27 cellular contexts compared by ENCODE assay signal in the genomic region with DNA sequence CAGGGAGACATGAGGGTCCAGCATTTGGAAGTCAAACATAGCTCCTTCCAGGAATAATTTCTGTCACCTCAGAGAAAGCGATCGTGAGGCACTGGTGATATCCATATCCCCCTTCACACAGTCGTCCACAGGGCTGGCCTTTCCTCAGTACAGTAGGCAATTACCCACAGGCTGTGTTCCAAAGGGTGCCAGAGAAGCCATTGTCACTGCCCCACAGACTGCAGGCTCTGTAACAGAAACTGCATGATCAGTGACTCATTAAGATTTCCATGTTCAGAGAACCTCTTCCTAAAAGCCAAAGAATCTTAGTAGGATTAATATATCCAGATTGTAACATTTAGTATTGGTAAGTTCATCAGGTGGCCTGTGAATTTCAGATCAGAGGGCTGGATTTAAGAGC.
DNase-seq lines count a peak whose midpoint lies in the region; ATAC-seq and TF ChIP-seq lines count a peak whose summit lies in the region.
"Had no signal": no experiment of that assay in that cellular context is flagged by ENCODE, and none has a peak within 500 bp of the region (broad histone marks: within the 10 kb centered on the region; RNA-seq: fewer than 3 reads in every experiment).

No MANE protein-coding gene starts in this region.

- no peaks in the 10 kb centered on the region for H3K4me1 ChIP-seq in neuronal stem cell (ENCODE audit: control insufficient read depth in 2 of 2, insufficient read depth in 1 of 2, low read depth in 1 of 2, low read length in 2 of 2)
- H3K4me1 ChIP-seq: tibial artery had no signal

- TF ChIP-seq POLR2A in lower leg skin (IDR thresholded peaks at IDR 0.05), result no peak

- no peaks in the 10 kb centered on the region for H3K79me1 ChIP-seq in neuronal stem cell (ENCODE audit: low read depth, low read length)

- H3K27ac ChIP-seq in neuronal stem cell (replicated peaks; ENCODE audit: low read length), result no peak overlapping the region
- H3K27ac ChIP-seq: 22Rv1, KMS-11, stomach, tibial artery, WERI-Rb-1 had no signal

- DNase-seq in DMS 273 (lab: John Stamatoyannopoulos, UW; ENCODE audit: unreplicated experiment) (peak; percentile 35), DMS 273 treated with DMSO at 0.1 percent for 48 hours (lab: John Stamatoyannopoulos, UW) (no peak), M059J (ENCODE audit: low read depth) (peak; percentile 22), fibroblast of mammary gland (ENCODE audit: low read depth) (peak; percentile 35), neuronal stem cell (ENCODE audit: low spot score) (no peak), lower leg skin (ENCODE audit: low spot score in 2 of 2) (no peak), omental fat pad (ENCODE audit: low spot score) (no peak)
- DNase-seq: activated CD4-positive, alpha-beta T cell treated with anti-CD3 and anti-CD28 coated beads, Interleukin-2, amount 10 ng/mL, durations not matched to agents 24 days and 14 days; activated gamma-delta T cell treated with Interleukin-2 at 50 U/mL for 16 hours; activated T-cell treated with anti-CD3 and anti-CD28 coated beads, Interleukin-2, amount 50 U/mL, for 24 hours; CD8-positive, alpha-beta T cell; DMS153; HCEC 1CT; kidney; MV-4-11; NCI-H1694; NCI-H2171; NCI-H510A treated with DMSO at 0.1 percent for 48 hours; SIG-M5; small intestine; stomach; tibial artery; WERI-Rb-1 had no signal

- no peak overlapping the region for H3K4me2 ChIP-seq in neuronal stem cell (ENCODE audit: insufficient read depth, low read length, poor library complexity, severe bottlenecking)
- H3K4me2 ChIP-seq: KMS-11 had no signal

- H3K4me3 ChIP-seq in fibroblast of mammary gland (ENCODE audit: control insufficient read depth, low read depth, low read length), result no peak overlapping the region
- H3K4me3 ChIP-seq in neuronal stem cell (ENCODE audit: low read length in 2 of 2), result no peak overlapping the region
- H3K4me3 ChIP-seq in lower leg skin (ENCODE audit: low read depth, poor library complexity, severe bottlenecking), result no peak overlapping the region
- H3K4me3 ChIP-seq: stomach, tibial artery had no signal

- no peaks in the 10 kb centered on the region for H3K27me3 ChIP-seq in neuronal stem cell (ENCODE audit: control insufficient read depth in 3 of 3, insufficient read depth in 3 of 3, low read depth in 1 of 3, low read length in 3 of 3)
- H3K27me3 ChIP-seq: stomach, tibial artery had no signal

- H3K36me3 ChIP-seq in neuronal stem cell (replicated peaks in 1 of 2; ENCODE audit: control insufficient read depth in 2 of 2, insufficient read depth in 2 of 2, low read length in 2 of 2), result no peaks in the 10 kb centered on the region
- H3K36me3 ChIP-seq: stomach, tibial artery, WERI-Rb-1 had no signal

- TF ChIP-seq CTCF in fibroblast of mammary gland (conservative IDR thresholded peaks at IDR 0.05; ENCODE audit: control insufficient read depth, insufficient read depth, low read depth, low read length) (no peak), lower leg skin (IDR thresholded peaks at IDR 0.05) (no peak), omental fat pad (IDR thresholded peaks at IDR 0.05) (no peak)

- H3K14ac ChIP-seq in neuronal stem cell (ENCODE audit: low read length), result no peak overlapping the region

- WGBS in neuronal stem cell (ENCODE audit: extremely low coverage in 2 of 2, insufficient read length in 2 of 2, insufficient replicate concordance in 1 of 2), 2 donors, result no CpG with 5 or more reads among the region's 3 CpGs
- 83 to 93% methylated on average over 3 of the region's 3 CpGs for WGBS in lower leg skin, 2 donors

- ATAC-seq in omental fat pad (ENCODE audit: low FRiP score) (no peak), HG03097 (IDR thresholded peaks at IDR 0.05; ENCODE audit: low FRiP score, unreplicated experiment) (no peak)
- ATAC-seq: CD8-positive, alpha-beta T cell; Panc1 had no signal

- H4K91ac ChIP-seq in neuronal stem cell (ENCODE audit: low read depth, low read length, poor library complexity), result no peak overlapping the region

- no peak overlapping the region for H3K9ac ChIP-seq in neuronal stem cell (ENCODE audit: low read depth, low read length, poor library complexity)
- H3K9ac ChIP-seq: KMS-11 had no signal

- no peak overlapping the region for H2BK15ac ChIP-seq in neuronal stem cell (ENCODE audit: low read length)

- H2AK5ac ChIP-seq in neuronal stem cell (ENCODE audit: low read depth, low read length), result no peak overlapping the region

- H4K8ac ChIP-seq in neuronal stem cell (ENCODE audit: low read depth, low read length), result no peak overlapping the region

- H2BK120ac ChIP-seq in neuronal stem cell (ENCODE audit: low read depth, low read length), result no peak overlapping the region

- no peak overlapping the region for H2BK5ac ChIP-seq in neuronal stem cell (ENCODE audit: low read length)

- H3K18ac ChIP-seq in neuronal stem cell (ENCODE audit: low read length), result no peak overlapping the region

- H2BK12ac ChIP-seq in neuronal stem cell (ENCODE audit: low read length), result no peak overlapping the region

- H2AFZ ChIP-seq in neuronal stem cell (ENCODE audit: low read length), result peak overlapping the region; percentile 14

- H3K4ac ChIP-seq in neuronal stem cell (ENCODE audit: low read length), result no peak overlapping the region

- no peak overlapping the region for H3K23ac ChIP-seq in neuronal stem cell (ENCODE audit: low read depth, low read length, poor library complexity)

- intact Hi-C loops in lower leg skin (cut with DNase I; ENCODE audit: low total_unique reads), result no loop called here

- no peaks in the 10 kb centered on the region for H3K9me3 ChIP-seq in neuronal stem cell (replicated peaks in 1 of 2; ENCODE audit: control insufficient read depth in 2 of 2, insufficient read depth in 1 of 2, low read depth in 1 of 2, low read length in 2 of 2)
- H3K9me3 ChIP-seq: stomach, tibial artery had no signal

Comparison
In these comparisons a context has a peak if more than half of its experiments do, and no peak if none do; other contexts are left out.
1. DNase-seq: peak in DMS 273 (single experiment), M059J (single experiment) and fibroblast of mammary gland (single experiment); none in DMS 273 treated with DMSO at 0.1 percent for 48 hours (single experiment), neuronal stem cell (single experiment), lower leg skin (0 of 2) and omental fat pad (single experiment).